Comparison of ENCODE assay signal across 11 cellular contexts in genomic region chr2:142220901-142221300, GRCh38.
DNase-seq lines count a peak whose midpoint lies in the region; ATAC-seq, FAIRE-seq and TF ChIP-seq lines count a peak whose summit lies in the region.
"Had no signal": no experiment of that assay in that cellular context is flagged by ENCODE, and none has a peak within 500 bp of the region (broad histone marks: within the 10 kb centered on the region; RNA-seq: fewer than 3 reads in every experiment).

No MANE protein-coding gene starts in this region.

- dilution Hi-C loops in keratinocyte (cut with MboI; ENCODE audit: extremely low pct_ligation_motif_present, low sequenced_read_pairs), result no loop called here

- no peaks in the 10 kb centered on the region for H3K9me3 ChIP-seq in keratinocyte (ENCODE audit: control insufficient read depth, low read depth, low read length)

- H3K27me3 ChIP-seq in keratinocyte (ENCODE audit: control insufficient read depth, extremely low read depth, insufficient read depth, low read length), result no peaks in the 10 kb centered on the region

- no peak for TF ChIP-seq CTCF in astrocyte of the spinal cord (IDR thresholded peaks at IDR 0.05; ENCODE audit: low read depth, low read length)
- TF ChIP-seq CTCF in keratinocyte (optimal IDR thresholded peaks at IDR 0.05 in 1 of 3, IDR thresholded peaks at IDR 0.05 in 1 of 3, conservative IDR thresholded peaks at IDR 0.05 in 1 of 3; ENCODE audit: extremely low read depth in 1 of 3, insufficient read depth in 2 of 3, low read length in 3 of 3), result no peak
- no peak for TF ChIP-seq CTCF in HFFc6 (IDR thresholded peaks at IDR 0.05)

- no peaks in the 10 kb centered on the region for H3K4me1 Mint-ChIP-seq in HFFc6 (ENCODE audit: low read depth)
- H3K4me1 Mint-ChIP-seq: nephron had no signal

- no peaks in the 10 kb centered on the region for H3K79me2 ChIP-seq in keratinocyte (ENCODE audit: control insufficient read depth, insufficient read depth, low read length)

- H3K27me3 Mint-ChIP-seq in HFFc6 (ENCODE audit: insufficient read depth), result no peaks in the 10 kb centered on the region

- no peaks in the 10 kb centered on the region for H3K36me3 Mint-ChIP-seq in HFFc6 (ENCODE audit: low read depth)

- no peak for ATAC-seq in HG03378 (IDR thresholded peaks at IDR 0.05; ENCODE audit: unreplicated experiment)

- H3K36me3 ChIP-seq in keratinocyte (ENCODE audit: control insufficient read depth in 2 of 2, extremely low read depth in 1 of 2, insufficient read depth in 2 of 2, low read length in 2 of 2), result no peaks in the 10 kb centered on the region

- DNase-seq in ELR (ENCODE audit: low read depth) (peak; percentile 8), M059J (ENCODE audit: low read depth) (peak; percentile 44), astrocyte of the spinal cord (ENCODE audit: low read depth, low spot score) (peak; percentile 64), keratinocyte (ENCODE audit: low read depth, low spot score) (no peak), SHP77 (lab: John Stamatoyannopoulos, UW) (no peak), HFFc6 (no peak)
- DNase-seq: activated CD4-positive, CD25-positive, alpha-beta regulatory T cell treated with anti-CD3 and anti-CD28 coated beads, Interleukin-2, amount 50 U/mL, for 72 hours; effector CD8-positive, alpha-beta T cell; NCI-H2081 treated with DMSO at 0.1 percent for 48 hours had no signal

- in situ Hi-C loops in astrocyte of the spinal cord (cut with HindIII; ENCODE audit: low sequenced_read_pairs), result no loop called here

- no peaks in the 10 kb centered on the region for H4K20me1 ChIP-seq in keratinocyte (ENCODE audit: control insufficient read depth, extremely low read depth, insufficient read depth, low read length)

- no peak overlapping the region for H3K4me3 ChIP-seq in astrocyte of the spinal cord (ENCODE audit: low read depth, low read length)
- H3K4me3 ChIP-seq in keratinocyte (ENCODE audit: control insufficient read depth in 2 of 3, extremely low read depth in 1 of 3, insufficient read depth in 2 of 3, low read depth in 1 of 3, low read length in 3 of 3), result no peak overlapping the region

- H3K9me1 ChIP-seq in keratinocyte (ENCODE audit: control insufficient read depth, extremely low read depth, insufficient read depth, low read length), result no peaks in the 10 kb centered on the region

- H3K9ac ChIP-seq in keratinocyte (ENCODE audit: control insufficient read depth, extremely low read depth, insufficient read depth, low read length), result no peak overlapping the region

- FAIRE-seq in keratinocyte (lab: Jason Lieb, UNC), result peak; percentile 88

- H3K4me3 Mint-ChIP-seq in HFFc6, result no peak overlapping the region
- H3K4me3 Mint-ChIP-seq: nephron had no signal

- no peak overlapping the region for H3K27ac Mint-ChIP-seq in HFFc6
- H3K27ac Mint-ChIP-seq: nephron had no signal

- no peak overlapping the region for H3K27ac ChIP-seq in keratinocyte (ENCODE audit: control insufficient read depth, insufficient read depth, low read length)

- H2AFZ ChIP-seq in keratinocyte (ENCODE audit: control insufficient read depth, low read length), result peak overlapping the region; percentile 21

- no peak overlapping the region for H3K4me2 ChIP-seq in keratinocyte (ENCODE audit: control insufficient read depth, extremely low read depth, insufficient read depth, low read depth, low read length)

- peaks cover 27% of the 10 kb centered on the region for H3K9me3 Mint-ChIP-seq in HFFc6
- H3K9me3 Mint-ChIP-seq: nephron had no signal

- H3K4me1 ChIP-seq in keratinocyte (ENCODE audit: control insufficient read depth, extremely low read depth, insufficient read depth, low read length), result peaks cover 2% of the 10 kb centered on the region

Comparison
In these comparisons a context has a peak if more than half of its experiments do, and no peak if none do; other contexts are left out.
1. DNase-seq: peak in ELR (single experiment), M059J (single experiment) and astrocyte of the spinal cord (single experiment); none in keratinocyte (single experiment), SHP77 (0 of 2) and HFFc6 (single experiment).